In genomic region chr1:155978325-155978972, GRCh38 we compare ENCODE assay signal across 1 cellular context.
TF ChIP-seq lines count a peak whose summit lies in the region.

TSS of gene ARHGEF2 (minus strand) at chr1:155978547. CDS start at chr1:155978427, 120 bp downstream.

TF ChIP-seq in K562, 482 proteins besides CTCF, POLR2A, EP300 and RAD21 (continued from another document):
- TF ChIP-seq PBX2 (CRISPR knock-in tag; IDR thresholded peaks at IDR 0.05; ENCODE audit: low read depth) (no peak), PBX2 (tag; conservative IDR thresholded peaks at IDR 0.05; ENCODE audit: low read depth) (no peak), TAF9B (IDR thresholded peaks at IDR 0.05; ENCODE audit: partially characterized antibody) (peak; percentile 65), CBFA2T3 (IDR thresholded peaks at IDR 0.05) (peak; percentile 34), SMAD3 (CRISPR knock-in tag; conservative IDR thresholded peaks at IDR 0.05) (no peak), CCNT2 (IDR thresholded peaks at IDR 0.05; ENCODE audit: borderline replicate concordance, extremely low read depth, insufficient read length, low read depth, low read length) (peak; percentile 57), CREB3L1 (IDR thresholded peaks at IDR 0.05; ENCODE audit: borderline replicate concordance, low read depth) (no peak), ELF1 (tag; IDR thresholded peaks at IDR 0.05) (peak; percentile 63), ZNF740 (CRISPR knock-in tag; IDR thresholded peaks at IDR 0.05) (0 out of 2 replicates have a peak, but pooled peaks have one; percentile 20), ZNF740 (tag; IDR thresholded peaks at IDR 0.05) (no peak), ILK (tag; IDR thresholded peaks at IDR 0.05; ENCODE audit: borderline replicate concordance, low read depth) (no peak), MLLT1 (IDR thresholded peaks at IDR 0.05) (peak in 1 of 2 experiments; percentile 19; a peak in 2 of 4 replicates), HDAC2 (IDR thresholded peaks at IDR 0.05) (0 out of 2 replicates have a peak, but pooled peaks have one; percentile 30), AFF4 (CRISPR knock-in tag; IDR thresholded peaks at IDR 0.05) (peak; percentile 83)
